ENCODE assay signal across 15 cellular contexts in genomic region chr20:16004108-16004854, GRCh38.
A peak's percentile ranks its signal among the peaks of the same experiment; 100 is the strongest.
DNase-seq lines count a peak whose midpoint lies in the region; ATAC-seq and TF ChIP-seq lines count a peak whose summit lies in the region.
"Had no signal": no experiment of that assay in that cellular context is flagged by ENCODE, and none has a peak within 500 bp of the region (broad histone marks: within the 10 kb centered on the region; RNA-seq: fewer than 3 reads in every experiment).

No MANE protein-coding gene starts in this region.

- H3K27ac Mint-ChIP-seq in H9 (peak overlapping the region; percentile 73 to 94 (median 74); a peak in 6 of 7 replicates), neural progenitor cell (peak overlapping the region; percentile 65)
- H3K27ac Mint-ChIP-seq: B cell; CD8-positive, alpha-beta T cell had no signal

- H2AK5ac ChIP-seq in H9 (ENCODE audit: insufficient read length, low read length) = no peak overlapping the region

- no peak overlapping the region for H3K4ac ChIP-seq in H9 (ENCODE audit: low read depth, low read length)

- no peak overlapping the region for H3K27ac ChIP-seq in H9 (ENCODE audit: insufficient read length, low read depth, low read length)
- H3K27ac ChIP-seq in cardiac muscle cell = no peak overlapping the region
- no peak overlapping the region for H3K27ac ChIP-seq in neural progenitor cell
- H3K27ac ChIP-seq: Peyer's patch had no signal

- H3K79me1 ChIP-seq in H9 (ENCODE audit: insufficient read depth, low read depth, low read length, poor library complexity, severe bottlenecking) = no peaks in the 10 kb centered on the region

- no peak overlapping the region for H3K18ac ChIP-seq in H9 (ENCODE audit: insufficient read length, low read depth, low read length)

- H4K20me1 ChIP-seq in H9 (ENCODE audit: control insufficient read depth, insufficient read depth, insufficient read length) (no peaks in the 10 kb centered on the region), neural progenitor cell (ENCODE audit: low read depth) (peaks cover 13% of the 10 kb centered on the region)

- H2AFZ ChIP-seq in H9 (ENCODE audit: low read length) (no peak overlapping the region), neural progenitor cell (replicated peaks) (no peak overlapping the region)

- H4K5ac ChIP-seq in H9 (ENCODE audit: insufficient read length, low read depth, low read length) = no peak overlapping the region

- H3K79me2 ChIP-seq in H9 (ENCODE audit: insufficient read depth, low read length) (no peaks in the 10 kb centered on the region), neural progenitor cell (ENCODE audit: low read depth) (no peaks in the 10 kb centered on the region)

- H3K36me3 Mint-ChIP-seq in H9 (ENCODE audit: insufficient read depth in 1 of 3, low read depth in 3 of 3) = peaks cover 0 to 2% (median 0%) of the 10 kb centered on the region in 3 experiments; a peak in 3 of 7 replicates
- peaks cover 3% of the 10 kb centered on the region for H3K36me3 Mint-ChIP-seq in neural progenitor cell
- H3K36me3 Mint-ChIP-seq: CD8-positive, alpha-beta T cell had no signal

- peaks cover 0 to under 1% of the 10 kb centered on the region in 2 experiments; a peak in 2 of 5 replicates for H3K9me3 Mint-ChIP-seq in H9
- H3K9me3 Mint-ChIP-seq in neural progenitor cell = peaks cover 14% of the 10 kb centered on the region

- peaks cover 35% of the 10 kb centered on the region for H3F3A ChIP-seq in neural progenitor cell (ENCODE audit: low read depth)

- H3K4me3 ChIP-seq in cardiac muscle cell (no peak overlapping the region), neural progenitor cell (no peak overlapping the region)
- H3K4me3 ChIP-seq: Peyer's patch had no signal

- H3K4me1 ChIP-seq in H9 (ENCODE audit: insufficient read depth, low read length) (peaks cover 4% of the 10 kb centered on the region; the same call in 1 of the 2 replicates), cardiac muscle cell (ENCODE audit: low read depth) (peaks cover 19% of the 10 kb centered on the region), neural progenitor cell (peaks cover 18% of the 10 kb centered on the region)
- H3K4me1 ChIP-seq: Peyer's patch had no signal

- no peak overlapping the region for H2BK20ac ChIP-seq in H9 (ENCODE audit: low read depth, low read length, poor library complexity, severe bottlenecking)

- WGBS in H9 (ENCODE audit: extremely low coverage, insufficient read length, low lambda C conversion rate) = no CpG with 5 or more reads among the region's 18 CpGs

- H3K27me3 ChIP-seq in H9 (ENCODE audit: insufficient read depth, low read length) = no peaks in the 10 kb centered on the region
- no peaks in the 10 kb centered on the region for H3K27me3 ChIP-seq in cardiac muscle cell
- peaks cover 64% of the 10 kb centered on the region for H3K27me3 ChIP-seq in neural progenitor cell
- H3K27me3 ChIP-seq: Peyer's patch had no signal

- no peak overlapping the region for H2BK5ac ChIP-seq in H9 (ENCODE audit: insufficient read length, low read length)

- no peak overlapping the region for H3K4me2 ChIP-seq in H9 (ENCODE audit: insufficient read depth, insufficient read length, low read length)
- H3K4me2 ChIP-seq in neural progenitor cell = no peak overlapping the region

- H3K23ac ChIP-seq in H9 (ENCODE audit: insufficient read length, low read depth, low read length) = no peak overlapping the region

- DNase-seq in H9 = no peak
- DNase-seq in NCI-H510A (lab: John Stamatoyannopoulos, UW) = peak; percentile 22
- peak; percentile 1 to 85 for DNase-seq in cardiac muscle cell (ENCODE audit: low read depth in 1 of 2, low spot score in 1 of 2)
- DNase-seq in neural progenitor cell (ENCODE audit: low spot score) = peak; percentile 37
- DNase-seq in NCI-H774 (lab: John Stamatoyannopoulos, UW) = no peak
- DNase-seq in kidney tubule cell (ENCODE audit: low spot score) = no peak
- DNase-seq: CD8-positive, alpha-beta T cell; GOT3; NCI-H1092; NCI-H2107; NCI-H446; Peyer's patch; SHP77 treated with DMSO at 0.1 percent for 48 hours had no signal

- H3K27me3 Mint-ChIP-seq in H9 (ENCODE audit: low read depth) = no peaks in the 10 kb centered on the region
- no peaks in the 10 kb centered on the region for H3K27me3 Mint-ChIP-seq in neural progenitor cell (ENCODE audit: insufficient read depth, low read depth)
- H3K27me3 Mint-ChIP-seq: B cell had no signal

- peaks cover 37 to 40% of the 10 kb centered on the region in 2 experiments for H3K4me1 Mint-ChIP-seq in H9
- peaks cover 21% of the 10 kb centered on the region for H3K4me1 Mint-ChIP-seq in neural progenitor cell

- no peak overlapping the region for H4K91ac ChIP-seq in H9 (ENCODE audit: insufficient read length, low read depth, low read length)

- no peak overlapping the region for H2BK15ac ChIP-seq in H9 (ENCODE audit: low read depth, low read length)

- H3K9me3 ChIP-seq in H9 (ENCODE audit: control insufficient read depth, low read depth, low read length) (no peaks in the 10 kb centered on the region), cardiac muscle cell (ENCODE audit: low read depth) (no peaks in the 10 kb centered on the region), neural progenitor cell (ENCODE audit: low read depth) (no peaks in the 10 kb centered on the region)
- H3K9me3 ChIP-seq: Peyer's patch had no signal

- no peak overlapping the region for H3T11ph ChIP-seq in H9 (ENCODE audit: low read length)

- H2BK12ac ChIP-seq in H9 (ENCODE audit: insufficient read length, low read depth, low read length) = no peak overlapping the region

- H3K4me3 Mint-ChIP-seq in H9 = no peak overlapping the region
- H3K4me3 Mint-ChIP-seq in neural progenitor cell = no peak overlapping the region
- H3K4me3 Mint-ChIP-seq: B cell; CD8-positive, alpha-beta T cell had no signal

- H2BK120ac ChIP-seq in H9 (ENCODE audit: low read depth, low read length, poor library complexity, severe bottlenecking) = no peak overlapping the region

- TF ChIP-seq CTCF in H9 (conservative IDR thresholded peaks at IDR 0.05) (no peak), cardiac muscle cell (IDR thresholded peaks at IDR 0.05; ENCODE audit: low read depth, low read length) (no peak), neural progenitor cell (IDR thresholded peaks at IDR 0.05) (no peak)

- no peak for ATAC-seq in GM21526 (IDR thresholded peaks at IDR 0.05; ENCODE audit: low FRiP score, unreplicated experiment)
- ATAC-seq: CD8-positive, alpha-beta T cell had no signal

- H4K8ac ChIP-seq in H9 (replicated peaks; ENCODE audit: insufficient read length, low read depth, low read length) = no peak overlapping the region

- H3K36me3 ChIP-seq in cardiac muscle cell = no peaks in the 10 kb centered on the region
- no peaks in the 10 kb centered on the region for H3K36me3 ChIP-seq in neural progenitor cell
- H3K36me3 ChIP-seq: Peyer's patch had no signal

- no peak overlapping the region for H3K56ac ChIP-seq in H9 (ENCODE audit: insufficient read length, low read depth, low read length)

- no peak overlapping the region for H3K9ac ChIP-seq in H9 (ENCODE audit: extremely low read depth, insufficient read length, low read length)
- no peak overlapping the region for H3K9ac ChIP-seq in neural progenitor cell

- no peak overlapping the region for H3K14ac ChIP-seq in H9 (ENCODE audit: insufficient read depth, low read length)

- no peaks in the 10 kb centered on the region for H3K23me2 ChIP-seq in H9 (ENCODE audit: insufficient read length, low read depth, low read length, poor library complexity, severe bottlenecking)

Comparison
In these comparisons a context has a peak if more than half of its experiments do, and no peak if none do; other contexts are left out.
1. DNase-seq: peak in NCI-H510A (single experiment), cardiac muscle cell (2 of 2) and neural progenitor cell (single experiment); none in H9 (single experiment), NCI-H774 (single experiment) and kidney tubule cell (single experiment).